Comparison of ENCODE assay signal across 16 cellular contexts in the genomic region with DNA sequence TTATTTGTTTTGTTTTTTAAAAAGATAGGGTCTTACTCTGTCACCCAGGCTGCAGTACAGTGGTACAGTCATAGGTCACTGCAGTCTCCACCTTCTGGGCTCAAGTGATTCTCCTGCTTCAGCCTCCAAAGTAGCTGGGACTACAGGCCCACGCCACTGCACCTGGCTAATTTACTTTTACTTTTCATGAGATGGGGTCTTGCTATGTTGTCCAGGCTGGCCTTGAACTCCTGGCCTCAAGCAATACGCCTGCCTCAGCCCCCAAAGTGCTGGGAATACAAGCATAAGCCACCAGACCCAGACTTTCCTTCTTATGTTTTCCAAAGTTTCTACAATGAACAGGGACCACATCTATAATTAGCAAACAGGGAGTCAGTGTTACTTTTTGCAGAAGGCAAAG.
"Had no signal": no experiment of that assay in that cellular context is flagged by ENCODE, and none has a peak within 500 bp of the region (broad histone marks: within the 10 kb centered on the region; RNA-seq: fewer than 3 reads in every experiment).

No MANE protein-coding gene starts in this region.

- H3K27ac ChIP-seq: body of pancreas, coronary artery, lower lobe of right lung, pancreas, sigmoid colon had no signal

- H3K27me3 Mint-ChIP-seq: activated B cell treated with CpG ODN at 0.5 μM for 24 hours; activated naive CD8-positive, alpha-beta T cell treated with anti-CD3 and anti-CD28 coated beads for 36 hours had no signal

- H3K27ac Mint-ChIP-seq: activated naive CD8-positive, alpha-beta T cell treated with anti-CD3 and anti-CD28 coated beads for 36 hours; mesothelial cell of epicardium had no signal

- H3K36me3 ChIP-seq: pancreas, sigmoid colon had no signal

- H3K4me3 ChIP-seq: body of pancreas, coronary artery, lower lobe of right lung, pancreas, sigmoid colon had no signal

- H3K9me3 Mint-ChIP-seq: activated B cell treated with CpG ODN at 0.5 μM for 24 hours; activated CD4-positive, alpha-beta T cell treated with anti-CD3 and anti-CD28 coated beads, Interleukin-2, amount 10 ng/mL, durations not matched to agents 24 days and 14 days; activated naive CD8-positive, alpha-beta T cell treated with anti-CD3 and anti-CD28 coated beads for 36 hours; activated T-cell treated with anti-CD3 and anti-CD28 coated beads, Interleukin-2, amount 50 U/mL, for 4 hours had no signal

- H3K4me3 Mint-ChIP-seq: activated B cell treated with CpG ODN at 0.5 μM for 24 hours; activated CD4-positive, alpha-beta T cell treated with anti-CD3 and anti-CD28 coated beads, Interleukin-2, amount 10 ng/mL, durations not matched to agents 24 days and 14 days; activated naive CD8-positive, alpha-beta T cell treated with anti-CD3 and anti-CD28 coated beads for 36 hours; activated T-cell treated with anti-CD3 and anti-CD28 coated beads, Interleukin-2, amount 50 U/mL, for 4 hours; mesothelial cell of epicardium had no signal

- ATAC-seq: activated T-cell treated with anti-CD3 and anti-CD28 coated beads, Interleukin-2, amount 50 U/mL, for 4 hours; body of pancreas; lower lobe of right lung; pancreas had no signal

- H3K27me3 ChIP-seq: body of pancreas, pancreas, sigmoid colon had no signal

- H3K36me3 Mint-ChIP-seq: activated naive CD8-positive, alpha-beta T cell treated with anti-CD3 and anti-CD28 coated beads for 36 hours; mesothelial cell of epicardium had no signal

- H3K4me1 ChIP-seq: lower lobe of right lung, pancreas had no signal

- H3K4me1 Mint-ChIP-seq: mesothelial cell of epicardium had no signal

- DNase-seq: activated B cell treated with CpG ODN at 0.5 μM for 24 hours; activated CD4-positive, alpha-beta T cell treated with anti-CD3 and anti-CD28 coated beads, Interleukin-2, amount 10 ng/mL, durations not matched to agents 24 days and 14 days; activated naive CD8-positive, alpha-beta T cell treated with anti-CD3 and anti-CD28 coated beads for 36 hours; activated T-cell treated with anti-CD3 and anti-CD28 coated beads, Interleukin-2, amount 50 U/mL, for 4 hours; amygdala; body of pancreas; caudate nucleus; effector CD8-positive, alpha-beta T cell; foreskin melanocyte; lower lobe of right lung; sigmoid colon; stimulated activated CD4-positive, alpha-beta T cell treated with anti-CD3 and anti-CD28 coated beads, Interleukin-1b, Interleukin-23, amount 100 ng/mL, for 48 hours; T-helper 2 cell had no signal

- H3K9me3 ChIP-seq: lower lobe of right lung, pancreas had no signal
